ENCODE assay signal across 34 cellular contexts in the genomic region with DNA sequence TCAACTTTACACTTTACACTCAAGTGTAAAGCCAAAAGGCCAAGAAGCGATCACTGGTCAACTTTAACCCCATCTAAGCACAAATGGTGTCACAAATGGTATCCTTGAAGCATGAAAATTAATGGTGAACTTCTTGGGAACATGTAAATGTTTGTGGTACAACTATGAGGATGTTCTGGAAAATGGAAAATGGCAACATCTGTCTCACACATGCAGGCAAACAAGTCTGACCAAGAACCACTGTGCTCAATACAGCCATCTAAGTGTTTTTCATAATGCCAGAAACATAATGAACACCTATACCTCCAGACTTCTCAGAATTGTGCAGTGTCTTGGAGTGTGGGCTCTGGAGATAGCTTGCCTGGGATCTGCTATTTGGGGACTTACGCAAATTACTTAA.
"Had no signal": no experiment of that assay in that cellular context is flagged by ENCODE, and none has a peak within 500 bp of the region (broad histone marks: within the 10 kb centered on the region; RNA-seq: fewer than 3 reads in every experiment).

No MANE protein-coding gene starts in this region.

- H3K4me1 Mint-ChIP-seq: activated CD8-positive, alpha-beta memory T cell treated with anti-CD3 and anti-CD28 coated beads, Interleukin-2, amount 10 ng/mL, durations not matched to agents 7 days and 5 days; activated naive CD4-positive, alpha-beta T cell treated with anti-CD3 and anti-CD28 coated beads, Interleukin-2, amount 50 U/mL, for 24 hours; T-helper 17 cell had no signal

- H3K4me3 ChIP-seq: adrenal gland, body of pancreas, esophagus muscularis mucosa, gastroesophageal sphincter, heart right ventricle had no signal

- H3K27me3 ChIP-seq: adrenal gland, body of pancreas, esophagus muscularis mucosa, gastroesophageal sphincter, heart right ventricle had no signal

- H3K36me3 ChIP-seq: adrenal gland, esophagus muscularis mucosa, gastroesophageal sphincter, heart right ventricle, WERI-Rb-1 had no signal

- H3K4me3 Mint-ChIP-seq: activated B cell treated with CpG ODN at 0.5 μM for 24 hours; activated CD4-positive, alpha-beta memory T cell treated with anti-CD3 and anti-CD28 coated beads for 36 hours; activated CD8-positive, alpha-beta memory T cell treated with anti-CD3 and anti-CD28 coated beads, Interleukin-2, amount 10 ng/mL, durations not matched to agents 7 days and 5 days; activated CD8-positive, alpha-beta T cell treated with anti-CD3 and anti-CD28 coated beads, Interleukin-2, amount 10 ng/mL, durations not matched to agents 7 days and 5 days; activated naive CD4-positive, alpha-beta T cell treated with anti-CD3 and anti-CD28 coated beads for 36 hours; activated naive CD4-positive, alpha-beta T cell treated with anti-CD3 and anti-CD28 coated beads, Interleukin-2, amount 50 U/mL, for 24 hours; activated naive CD8-positive, alpha-beta T cell treated with anti-CD3 and anti-CD28 coated beads for 36 hours; activated naive CD8-positive, alpha-beta T cell treated with anti-CD3 and anti-CD28 coated beads, Interleukin-2, amount 50 U/mL, for 24 hours; activated T-helper 1 cell treated with anti-CD3 and anti-CD28 coated beads, Interleukin-12 subunit alpha, Interleukin-12 subunit beta, Interleukin-2, Interleukin-4 antibody, amounts not matched to agents 30 ng/mL and 10 ng/mL and 1 ng/mL, durations not matched to agents 14 hours and 24 hours and 36 hours; effector memory CD8-positive, alpha-beta T cell; T-helper 17 cell; T-helper 2 cell treated with Interferon-gamma antibody and Interleukin-4, amounts not matched to agents 5 μg/mL and 100 μg/mL, for 36 hours had no signal

- H3K9me3 ChIP-seq: adrenal gland, gastroesophageal sphincter had no signal

- H3K4me1 ChIP-seq: adrenal gland, body of pancreas had no signal

- H3K27ac ChIP-seq: adrenal gland, body of pancreas, esophagus muscularis mucosa, gastroesophageal sphincter, heart right ventricle, WERI-Rb-1 had no signal

- H3K27ac Mint-ChIP-seq: activated B cell treated with CpG ODN at 0.5 μM for 24 hours; activated CD4-positive, alpha-beta memory T cell treated with anti-CD3 and anti-CD28 coated beads for 36 hours; activated CD8-positive, alpha-beta memory T cell treated with anti-CD3 and anti-CD28 coated beads, Interleukin-2, amount 10 ng/mL, durations not matched to agents 7 days and 5 days; activated CD8-positive, alpha-beta T cell treated with anti-CD3 and anti-CD28 coated beads, Interleukin-2, amount 10 ng/mL, durations not matched to agents 7 days and 5 days; activated naive CD4-positive, alpha-beta T cell treated with anti-CD3 and anti-CD28 coated beads for 36 hours; activated naive CD4-positive, alpha-beta T cell treated with anti-CD3 and anti-CD28 coated beads, Interleukin-2, amount 50 U/mL, for 24 hours; activated naive CD8-positive, alpha-beta T cell treated with anti-CD3 and anti-CD28 coated beads for 36 hours; activated naive CD8-positive, alpha-beta T cell treated with anti-CD3 and anti-CD28 coated beads, Interleukin-2, amount 50 U/mL, for 24 hours; activated T-helper 1 cell treated with anti-CD3 and anti-CD28 coated beads, Interleukin-12 subunit alpha, Interleukin-12 subunit beta, Interleukin-2, Interleukin-4 antibody, amounts not matched to agents 30 ng/mL and 10 ng/mL and 1 ng/mL, durations not matched to agents 14 hours and 24 hours and 36 hours; activated T-helper 2 cell treated with anti-CD3 and anti-CD28 coated beads, Interferon-gamma antibody, Interleukin-2, Interleukin-4, amounts not matched to agents 10 μg/mL and 5 μg/mL and 100 μg/mL, durations not matched to agents 14 hours and 24 hours and 36 hours; effector memory CD8-positive, alpha-beta T cell; T-helper 17 cell; T-helper 2 cell treated with Interferon-gamma antibody and Interleukin-4, amounts not matched to agents 5 μg/mL and 100 μg/mL, for 36 hours had no signal

- H3K27me3 Mint-ChIP-seq: activated CD4-positive, alpha-beta memory T cell treated with anti-CD3 and anti-CD28 coated beads for 36 hours; activated naive CD8-positive, alpha-beta T cell treated with anti-CD3 and anti-CD28 coated beads for 36 hours; activated naive CD8-positive, alpha-beta T cell treated with anti-CD3 and anti-CD28 coated beads, Interleukin-2, amount 50 U/mL, for 24 hours had no signal

- H3K36me3 Mint-ChIP-seq: activated CD4-positive, alpha-beta memory T cell treated with anti-CD3 and anti-CD28 coated beads for 36 hours; activated CD8-positive, alpha-beta memory T cell treated with anti-CD3 and anti-CD28 coated beads, Interleukin-2, amount 10 ng/mL, durations not matched to agents 7 days and 5 days had no signal

- DNase-seq: activated B cell treated with CpG ODN at 0.5 μM for 24 hours; activated CD4-positive, alpha-beta memory T cell treated with anti-CD3 and anti-CD28 coated beads for 36 hours; activated CD4-positive, alpha-beta T cell treated with anti-CD3 and anti-CD28 coated beads for 48 hours; activated CD8-positive, alpha-beta memory T cell treated with anti-CD3 and anti-CD28 coated beads, Interleukin-2, amount 10 ng/mL, durations not matched to agents 7 days and 5 days; activated CD8-positive, alpha-beta memory T cell treated with anti-CD3 and anti-CD28 coated beads, Interleukin-2, amount 50 U/mL, for 4 hours; activated CD8-positive, alpha-beta T cell treated with anti-CD3 and anti-CD28 coated beads, Interleukin-2, amount 10 ng/mL, durations not matched to agents 7 days and 5 days; activated effector memory CD4-positive, alpha-beta T cell treated with anti-CD3 and anti-CD28 coated beads, Interleukin-2, amount 50 U/mL, for 16 hours; activated naive CD4-positive, alpha-beta T cell treated with anti-CD3 and anti-CD28 coated beads for 36 hours; activated naive CD8-positive, alpha-beta T cell treated with anti-CD3 and anti-CD28 coated beads for 36 hours; activated naive CD8-positive, alpha-beta T cell treated with anti-CD3 and anti-CD28 coated beads, Interleukin-2, amount 50 U/mL, for 24 hours; activated T-cell treated with anti-CD3 and anti-CD28 coated beads, Interleukin-2, amount 50 U/mL, for 1 hour; activated T-cell treated with anti-CD3 and anti-CD28 coated beads, Interleukin-2, amount 50 U/mL, for 48 hours; adrenal gland; amygdala; aorta; body of pancreas; caudate nucleus; cortex of kidney; dermis blood vessel endothelial cell; effector CD4-positive, alpha-beta T cell; effector memory CD8-positive, alpha-beta T cell; erythroblast; foreskin melanocyte; heart right ventricle; T-helper 17 cell; T1000; WERI-Rb-1 had no signal

- ATAC-seq: activated CD4-positive, CD25-positive, alpha-beta regulatory T cell treated with anti-CD3 and anti-CD28 coated beads, Interleukin-2, amount 50 U/mL, for 24 hours; activated CD8-positive, alpha-beta memory T cell treated with anti-CD3 and anti-CD28 coated beads, Interleukin-2, amount 10 ng/mL, durations not matched to agents 7 days and 5 days; activated CD8-positive, alpha-beta T cell treated with anti-CD3 and anti-CD28 coated beads, Interleukin-2, amount 10 ng/mL, durations not matched to agents 7 days and 5 days; activated naive CD8-positive, alpha-beta T cell treated with anti-CD3 and anti-CD28 coated beads, Interleukin-2, amount 50 U/mL, for 24 hours; body of pancreas; effector memory CD8-positive, alpha-beta T cell; gastroesophageal sphincter; heart right ventricle; T-helper 17 cell had no signal
